ENCODE assay signal across 16 cellular contexts in the genomic region with DNA sequence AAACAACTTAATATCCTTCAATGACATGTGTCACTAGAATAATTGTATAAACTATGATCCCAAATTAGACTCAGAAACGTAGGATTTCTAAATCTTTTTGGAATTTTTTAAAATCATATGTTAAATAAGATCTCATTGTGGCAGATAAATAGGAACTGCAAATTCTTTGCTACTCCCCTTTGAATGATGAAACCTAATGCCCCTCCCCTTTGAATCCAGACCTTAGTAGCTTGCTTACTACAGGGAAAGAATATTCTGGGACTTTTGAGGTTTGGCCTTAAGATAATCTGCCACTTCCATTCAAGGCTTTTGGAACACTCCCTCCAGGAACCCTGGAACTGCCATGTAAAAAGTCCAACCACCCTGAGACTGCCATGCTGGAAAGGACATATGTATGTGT. TPM values are rescaled to one million over a fixed set of nuclear protein-coding genes. Genes with fewer than 3 reads are reported as not detected.
DNase-seq lines count a peak whose midpoint lies in the region; ATAC-seq and TF ChIP-seq lines count a peak whose summit lies in the region.
"Had no signal": no experiment of that assay in that cellular context is flagged by ENCODE, and none has a peak within 500 bp of the region (broad histone marks: within the 10 kb centered on the region; RNA-seq: fewer than 3 reads in every experiment).

No MANE protein-coding gene starts in this region.

- peak overlapping the region; percentile 75 for H2BK5ac ChIP-seq in IMR-90 (ENCODE audit: low read depth, low read length, poor library complexity, severe bottlenecking)

- peak overlapping the region; percentile 61; the same call in 1 of the 2 replicates for H3K27ac ChIP-seq in IMR-90 (ENCODE audit: insufficient read depth, low read length)
- H3K27ac ChIP-seq in lower lobe of right lung = peak overlapping the region; percentile 32
- H3K27ac ChIP-seq in effector memory CD4-positive, alpha-beta T cell (ENCODE audit: insufficient read depth, low read length, poor library complexity, severe bottlenecking) = no peak overlapping the region
- H3K27ac ChIP-seq: ovary, sigmoid colon had no signal

- H3K9me3 ChIP-seq in IMR-90 (ENCODE audit: control insufficient read depth, insufficient read depth, low read length) = no peaks in the 10 kb centered on the region
- H3K9me3 ChIP-seq in lower lobe of right lung = no peaks in the 10 kb centered on the region
- H3K9me3 ChIP-seq in effector memory CD4-positive, alpha-beta T cell (ENCODE audit: control insufficient read depth, low read length) = no peaks in the 10 kb centered on the region
- H3K9me3 ChIP-seq: ovary, sigmoid colon had no signal

- H3K79me1 ChIP-seq in IMR-90 (ENCODE audit: low read depth in 1 of 2, low read length in 2 of 2) = peaks cover 16 to 46% of the 10 kb centered on the region in 2 experiments; a peak in 3 of 4 replicates

- dilution Hi-C loops in IMR-90 (cut with HindIII; ENCODE audit: low sequenced_read_pairs, unreplicated experiment) = no loop called here

- DNase-seq in CD1c-positive myeloid dendritic cell (ENCODE audit: extremely low spot score) = peak; percentile 49
- DNase-seq in IMR-90 = peak; percentile 23
- DNase-seq in epithelial cell of esophagus (ENCODE audit: low read depth) = peak; percentile 43
- DNase-seq in lower lobe of right lung = no peak
- DNase-seq in activated gamma-delta T cell (lab: John Stamatoyannopoulos, UW) = no peak
- no peak for DNase-seq in effector memory CD4-positive, alpha-beta T cell
- DNase-seq in activated effector memory CD4-positive, alpha-beta T cell treated with anti-CD3 and anti-CD28 coated beads, Interleukin-2, amount 50 U/mL, for 16 hours = no peak
- DNase-seq: activated CD4-positive, alpha-beta T cell treated with anti-CD3 and anti-CD28 coated beads, Interleukin-2, amount 10 ng/mL, durations not matched to agents 24 days and 14 days; activated naive CD4-positive, alpha-beta T cell treated with anti-CD3 and anti-CD28 coated beads, Interleukin-2, amount 10 ng/mL, durations not matched to agents 7 days and 5 days; naive B cell; NCI-H1436 treated with DMSO at 0.1 percent for 48 hours; ovary; sigmoid colon had no signal

- CTCF ChIA-PET in IMR-90 (lab: Yijun Ruan, JAX) = interaction anchor here (0.9 kb wide), 1 partner anchor 78 kb away, joined by 3 read pairs; no protein-coding TSS in a partner anchor

- no TSS peak for BruUV-seq in IMR-90 (replicated peaks; lab: Mats Ljungman, UMichigan)

- 0 out of 2 replicates have a peak overlapping the region, but pooled peaks have one; percentile 23 for H4K91ac ChIP-seq in IMR-90 (ENCODE audit: insufficient read depth, low read depth, low read length)

- no peak for TF ChIP-seq POLR2A in IMR-90 (IDR thresholded peaks at IDR 0.05; ENCODE audit: low read depth, low read length)

- H3K14ac ChIP-seq in IMR-90 (replicated peaks; ENCODE audit: low read depth, low read length) = peak overlapping the region; percentile 52; the same call in 1 of the 2 replicates

- in situ Hi-C loops in IMR-90 (cut with MboI; ENCODE audit: low sequenced_read_pairs) = no loop called here

- ATAC-seq in IMR-90 (ENCODE audit: low read depth) = peak; percentile 37
- peak in 1 of 2 donors; percentile 21 for ATAC-seq in lower lobe of right lung
- no peak for ATAC-seq in GM21526 (IDR thresholded peaks at IDR 0.05; ENCODE audit: low FRiP score, unreplicated experiment)

- H3K23ac ChIP-seq in IMR-90 (ENCODE audit: low read depth, low read length) = peak overlapping the region; percentile 38; the same call in 1 of the 2 replicates

- H2BK20ac ChIP-seq in IMR-90 (ENCODE audit: low read depth, low read length) = peak overlapping the region; percentile 48; the same call in 1 of the 2 replicates

- 0 out of 2 replicates have a peak overlapping the region, but pooled peaks have one; percentile 41 for H3K4ac ChIP-seq in IMR-90 (ENCODE audit: low read depth, low read length)

- H3K4me3 ChIP-seq in IMR-90 (ENCODE audit: insufficient read depth, low read depth, low read length) (no peak overlapping the region), epithelial cell of esophagus (ENCODE audit: low read length) (no peak overlapping the region), lower lobe of right lung (no peak overlapping the region)
- no peak overlapping the region for H3K4me3 ChIP-seq in effector memory CD4-positive, alpha-beta T cell (ENCODE audit: insufficient read depth, low read depth, low read length, poor library complexity, severe bottlenecking)
- H3K4me3 ChIP-seq: ovary, sigmoid colon had no signal

- H3K4me1 ChIP-seq in IMR-90 (ENCODE audit: control insufficient read depth, insufficient read depth, low read length) (peaks cover 5% of the 10 kb centered on the region), lower lobe of right lung (peaks cover 20% of the 10 kb centered on the region)
- no peaks in the 10 kb centered on the region for H3K4me1 ChIP-seq in effector memory CD4-positive, alpha-beta T cell (ENCODE audit: control insufficient read depth, insufficient read depth, low read length, poor library complexity, severe bottlenecking)

- H4K5ac ChIP-seq in IMR-90 (ENCODE audit: low read depth, low read length) = peak overlapping the region; percentile 45; the same call in 1 of the 2 replicates

- H3K9ac ChIP-seq in IMR-90 (ENCODE audit: low read depth, low read length) = no peak overlapping the region

- no peak overlapping the region for H3K4me2 ChIP-seq in IMR-90 (ENCODE audit: low read depth, low read length)

- H3K18ac ChIP-seq in IMR-90 (ENCODE audit: low read depth, low read length) = peak overlapping the region; percentile 42; the same call in 1 of the 2 replicates

- peaks cover 11% of the 10 kb centered on the region for H3K36me3 ChIP-seq in IMR-90 (ENCODE audit: control insufficient read depth, insufficient read depth, low read length)
- H3K36me3 ChIP-seq in lower lobe of right lung = peaks cover 58% of the 10 kb centered on the region
- peaks cover 12% of the 10 kb centered on the region for H3K36me3 ChIP-seq in effector memory CD4-positive, alpha-beta T cell (ENCODE audit: control insufficient read depth, insufficient read depth, low read length)
- H3K36me3 ChIP-seq: ovary had no signal

- H2BK15ac ChIP-seq in IMR-90 (ENCODE audit: low read depth, low read length) = no peak overlapping the region

- H3K9me1 ChIP-seq in IMR-90 (ENCODE audit: insufficient read depth, low read length) = peaks cover 2% of the 10 kb centered on the region; the same call in 1 of the 2 replicates

- POLR2A ChIA-PET in IMR-90 (lab: Charles Lee; ENCODE audit: unreplicated experiment) = no interaction called here

- intact Hi-C loops in IMR-90 (cut with micrococcal nuclease) = no loop called here
- intact Hi-C loops in lower lobe of right lung (cut with DNase I) = no loop called here

- no peak for TF ChIP-seq CTCF in IMR-90 (conservative IDR thresholded peaks at IDR 0.05; ENCODE audit: low read depth, low read length)
- TF ChIP-seq CTCF in epithelial cell of esophagus (IDR thresholded peaks at IDR 0.05; ENCODE audit: insufficient read depth, low read depth, low read length, missing control alignments) = no peak
- TF ChIP-seq CTCF in lower lobe of right lung (IDR thresholded peaks at IDR 0.05) = no peak

- H2AFZ ChIP-seq in IMR-90 (replicated peaks; ENCODE audit: low read length, poor library complexity) = no peak overlapping the region

- H2BK120ac ChIP-seq in IMR-90 (ENCODE audit: low read depth, low read length) = peak overlapping the region; percentile 19; the same call in 1 of the 2 replicates

- no peak overlapping the region for H3K56ac ChIP-seq in IMR-90 (ENCODE audit: extremely low read depth, insufficient read depth, low read length)

- H2AK9ac ChIP-seq in IMR-90 (replicated peaks; ENCODE audit: low read depth, low read length, poor library complexity) = no peak overlapping the region

- no peak for TF ChIP-seq RAD21 in IMR-90 (IDR thresholded peaks at IDR 0.05; ENCODE audit: low read length)

- H3K27me3 ChIP-seq in IMR-90 (ENCODE audit: control insufficient read depth, insufficient read depth, low read length) = no peaks in the 10 kb centered on the region
- no peaks in the 10 kb centered on the region for H3K27me3 ChIP-seq in lower lobe of right lung (ENCODE audit: low read depth)
- H3K27me3 ChIP-seq in effector memory CD4-positive, alpha-beta T cell (replicated peaks; ENCODE audit: control insufficient read depth, insufficient read depth, low read length, poor library complexity, severe bottlenecking) = no peaks in the 10 kb centered on the region
- H3K27me3 ChIP-seq: ovary, sigmoid colon had no signal

- 0 out of 4 replicates have a peak overlapping the region, but pooled peaks of 1 of the 2 experiments have one; percentile 14 for H4K8ac ChIP-seq in IMR-90 (ENCODE audit: low read depth in 2 of 2, low read length in 2 of 2)

- H4K20me1 ChIP-seq in IMR-90 (ENCODE audit: insufficient read depth, low read length) = no peaks in the 10 kb centered on the region

- peak overlapping the region; percentile 35; the same call in 1 of the 2 replicates for H2AK5ac ChIP-seq in IMR-90 (ENCODE audit: low read depth, low read length)

- no CpG with 5 or more reads among the region's 1 CpG for WGBS in IMR-90 (ENCODE audit: extremely low coverage in 2 of 2, insufficient read length in 1 of 2), 2 experiments

RNA-seq across cellular contexts. Expression of gene TDP2, which starts 7.2 kb away (rescaled TPM):
- total RNA-seq in IMR-90 (2012; rRNA removed) (13.6 and 25.8 TPM in 2 replicates), lower lobe of right lung (43.6 TPM)
- polyA plus RNA-seq in IMR-90 (2012; rRNA removed) = 18.2 and 22.8 TPM in 2 replicates
- 5.7 and 7.1 TPM in 2 replicates for polyA plus RNA-seq in IMR-90 (2012; cell fraction: cytosol; rRNA removed)
- 4.0 and 19.0 TPM in 2 replicates for polyA plus RNA-seq in IMR-90 (2012; cell fraction: nucleus; rRNA removed; ENCODE audit: low replicate concordance)

RNA-seq across cellular contexts. Expression of gene ACOT13, which starts 7.3 kb away (rescaled TPM):
- total RNA-seq in IMR-90 (2012; rRNA removed) (3.6 and 8.1 TPM in 2 replicates), lower lobe of right lung (24.6 TPM)
- 21.2 and 25.7 TPM in 2 replicates for polyA plus RNA-seq in IMR-90 (2012; rRNA removed)
- 2.2 and 4.6 TPM in 2 replicates for polyA plus RNA-seq in IMR-90 (2012; cell fraction: cytosol; rRNA removed)
- 0.85 and 6.9 TPM in 2 replicates for polyA plus RNA-seq in IMR-90 (2012; cell fraction: nucleus; rRNA removed; ENCODE audit: low replicate concordance)

RNA-seq across cellular contexts. Expression of gene KIAA0319, which starts 13.6 kb away (rescaled TPM):
- total RNA-seq in IMR-90 (2012; rRNA removed) (not detected in 2 replicates), lower lobe of right lung (1.6 TPM)
- polyA plus RNA-seq in IMR-90 (2012; rRNA removed) = not detected in 2 replicates
- not detected in 2 replicates for polyA plus RNA-seq in IMR-90 (2012; cell fraction: cytosol; rRNA removed)
- not detected in 2 replicates for polyA plus RNA-seq in IMR-90 (2012; cell fraction: nucleus; rRNA removed; ENCODE audit: low replicate concordance)
- total RNA-seq: activated CD4-positive, alpha-beta T cell treated with anti-CD3 and anti-CD28 coated beads, Interleukin-2, amount 10 ng/mL, durations not matched to agents 24 days and 14 days; glomerular endothelial cell; HT1080 had no signal

RNA-seq across cellular contexts. Expression of gene C6orf62, which starts 59.4 kb away (rescaled TPM):
- 50.7 and 65.3 TPM in 2 replicates for total RNA-seq in IMR-90 (2012; rRNA removed)
- polyA plus RNA-seq in IMR-90 (2012; rRNA removed) = 37.4 and 47.5 TPM in 2 replicates
- polyA plus RNA-seq in IMR-90 (2012; cell fraction: cytosol; rRNA removed) = 13.9 and 19.9 TPM in 2 replicates
- 15.9 and 35.5 TPM in 2 replicates for polyA plus RNA-seq in IMR-90 (2012; cell fraction: nucleus; rRNA removed; ENCODE audit: low replicate concordance)
- 123 TPM for total RNA-seq in lower lobe of right lung

Comparison
In these comparisons a context has a peak if more than half of its experiments do, and no peak if none do; other contexts are left out.
1. DNase-seq: peak in CD1c-positive myeloid dendritic cell (single experiment), IMR-90 (single experiment) and epithelial cell of esophagus (single experiment); none in lower lobe of right lung (single experiment), activated gamma-delta T cell (single experiment), effector memory CD4-positive, alpha-beta T cell (0 of 3) and activated effector memory CD4-positive, alpha-beta T cell treated with anti-CD3 and anti-CD28 coated beads, Interleukin-2, amount 50 U/mL, for 16 hours (single experiment).